Comparison of ENCODE assay signal across 16 cellular contexts in the genomic region with DNA sequence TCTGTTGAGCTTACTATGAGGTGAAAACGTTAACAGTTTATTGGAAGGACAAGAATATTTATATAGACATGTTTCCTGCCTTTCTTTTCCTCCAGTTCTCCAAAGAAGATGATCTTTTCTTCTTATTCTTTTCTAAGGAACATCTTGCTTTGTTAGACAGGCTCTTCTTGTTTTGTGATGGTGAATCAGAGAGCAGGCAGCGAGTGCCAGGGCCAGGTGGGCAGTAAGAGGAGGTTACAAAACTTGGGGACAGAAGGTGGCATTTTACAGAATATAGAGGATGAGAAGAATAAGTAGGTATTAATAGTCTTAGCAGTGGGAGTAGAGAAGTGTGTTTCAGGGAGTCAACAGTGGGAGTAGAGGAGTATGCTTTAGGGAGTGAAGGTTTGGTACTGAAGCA.
DNase-seq lines count a peak whose midpoint lies in the region; ATAC-seq, FAIRE-seq and TF ChIP-seq lines count a peak whose summit lies in the region.
"Had no signal": no experiment of that assay in that cellular context is flagged by ENCODE, and none has a peak within 500 bp of the region (broad histone marks: within the 10 kb centered on the region; RNA-seq: fewer than 3 reads in every experiment).

No MANE protein-coding gene starts in this region.

- H3K27me3 Mint-ChIP-seq in natural killer cell (ENCODE audit: low read depth in 2 of 2): no peaks in the 10 kb centered on the region

- H3K4me1 Mint-ChIP-seq in natural killer cell: no peaks in the 10 kb centered on the region
- H3K4me1 Mint-ChIP-seq: CD4-positive, alpha-beta memory T cell had no signal

- H3K79me2 ChIP-seq in osteoblast (ENCODE audit: insufficient read depth, low read length): no peaks in the 10 kb centered on the region

- FAIRE-seq in D721Med (lab: Jason Lieb, UNC): peak; percentile 16
- FAIRE-seq in bronchial epithelial cell (lab: Jason Lieb, UNC): no peak
- FAIRE-seq: A204.1 had no signal

- no peaks in the 10 kb centered on the region for H3K9me3 ChIP-seq in osteoblast (ENCODE audit: low read depth, low read length)
- H3K9me3 ChIP-seq: BE2C had no signal

- TF ChIP-seq CTCF in D721Med (IDR thresholded peaks at IDR 0.05; ENCODE audit: insufficient read depth, missing control alignments): no peak
- TF ChIP-seq CTCF in bronchial epithelial cell (IDR thresholded peaks at IDR 0.05; ENCODE audit: insufficient read depth, low read length, severe bottlenecking): no peak
- TF ChIP-seq CTCF in foreskin keratinocyte (conservative IDR thresholded peaks at IDR 0.05): no peak
- TF ChIP-seq CTCF in osteoblast (IDR thresholded peaks at IDR 0.05; ENCODE audit: extremely low read depth, low read depth, low read length): no peak
- no peak for TF ChIP-seq CTCF in natural killer cell (IDR thresholded peaks at IDR 0.05)
- no peak for TF ChIP-seq CTCF in GM20000 (IDR thresholded peaks at IDR 0.05; ENCODE audit: extremely low read depth, missing control alignments)

- H3K4me2 ChIP-seq in osteoblast (ENCODE audit: insufficient read depth, low read length): no peak overlapping the region

- H3K36me3 ChIP-seq in bronchial epithelial cell (ENCODE audit: control insufficient read depth, insufficient read depth, low read length) (no peaks in the 10 kb centered on the region), osteoblast (ENCODE audit: insufficient read depth, low read length) (no peaks in the 10 kb centered on the region)
- H3K36me3 ChIP-seq: BE2C had no signal

- ATAC-seq in foreskin keratinocyte (peak; percentile 14), natural killer cell (no peak), HG03378 (IDR thresholded peaks at IDR 0.05; ENCODE audit: unreplicated experiment) (no peak)

- DNase-seq in D721Med (ENCODE audit: insufficient read length, low spot score) (no peak), bronchial epithelial cell (ENCODE audit: low read depth) (peak; percentile 31), foreskin keratinocyte (no peak), osteoblast (ENCODE audit: insufficient read length, low spot score, missing footprints) (no peak), natural killer cell (no peak), GM20000 (ENCODE audit: low spot score) (no peak), 8988T (no peak)
- DNase-seq: BE2C; CD4-positive, alpha-beta memory T cell; COR-L47; DND-41; GDM1; H7 had no signal

- H3K9me3 Mint-ChIP-seq in natural killer cell: peaks cover 5 to 6% of the 10 kb centered on the region in 2 donors
- H3K9me3 Mint-ChIP-seq: CD4-positive, alpha-beta memory T cell had no signal

- intact Hi-C loops in natural killer cell (cut with micrococcal nuclease): no loop called here

- H2AFZ ChIP-seq in osteoblast (ENCODE audit: low read length): peak overlapping the region; percentile 37

- H3K27ac Mint-ChIP-seq in natural killer cell: no peak overlapping the region
- H3K27ac Mint-ChIP-seq: CD4-positive, alpha-beta memory T cell had no signal

- H3K27ac ChIP-seq in foreskin keratinocyte (no peak overlapping the region), osteoblast (ENCODE audit: low read depth, low read length) (no peak overlapping the region)
- H3K27ac ChIP-seq: C4-2B had no signal

- H4K20me1 ChIP-seq in osteoblast (ENCODE audit: insufficient read depth, low read length): no peaks in the 10 kb centered on the region

- H3K27me3 ChIP-seq in bronchial epithelial cell (ENCODE audit: control insufficient read depth, insufficient read depth, low read length) (no peaks in the 10 kb centered on the region), foreskin keratinocyte (no peaks in the 10 kb centered on the region), osteoblast (ENCODE audit: insufficient read depth, low read length) (no peaks in the 10 kb centered on the region)
- H3K27me3 ChIP-seq: BE2C had no signal

- H3K4me3 ChIP-seq in bronchial epithelial cell (ENCODE audit: low read depth, low read length) (no peak overlapping the region), osteoblast (ENCODE audit: insufficient read depth, low read length) (no peak overlapping the region)

- no peak overlapping the region for H3K4me3 Mint-ChIP-seq in natural killer cell
- H3K4me3 Mint-ChIP-seq: CD4-positive, alpha-beta memory T cell had no signal

- H3K4me1 ChIP-seq in foreskin keratinocyte: peaks cover 6% of the 10 kb centered on the region
- H3K4me1 ChIP-seq in osteoblast (ENCODE audit: insufficient read depth, low read length): no peaks in the 10 kb centered on the region
- H3K4me1 ChIP-seq: BE2C had no signal

- H3K36me3 Mint-ChIP-seq in natural killer cell: no peaks in the 10 kb centered on the region
- H3K36me3 Mint-ChIP-seq: CD4-positive, alpha-beta memory T cell had no signal
